ENCODE assay signal across 1 cellular context in genomic region chr14:64465856-64466554, GRCh38.
TF ChIP-seq lines count a peak whose summit lies in the region.

No MANE protein-coding gene starts in this region.

TF ChIP-seq in GM12878, 131 proteins besides CTCF, POLR2A, EP300 and RAD21 (continued from another document):
- TF ChIP-seq FOS (IDR thresholded peaks at IDR 0.05; ENCODE audit: borderline replicate concordance, extremely low read depth, insufficient read length): no peak
